13 cellular contexts compared by ENCODE assay signal in genomic region chr10:78203915-78204818, GRCh38.
DNase-seq lines count a peak whose midpoint lies in the region; ATAC-seq, FAIRE-seq and TF ChIP-seq lines count a peak whose summit lies in the region.
"Had no signal": no experiment of that assay in that cellular context is flagged by ENCODE, and none has a peak within 500 bp of the region (broad histone marks: within the 10 kb centered on the region; RNA-seq: fewer than 3 reads in every experiment).

No MANE protein-coding gene starts in this region.

- H3K9me3 ChIP-seq in BE2C: no peaks in the 10 kb centered on the region
- no peaks in the 10 kb centered on the region for H3K9me3 ChIP-seq in RWPE2 (ENCODE audit: severe bottlenecking)
- no peaks in the 10 kb centered on the region for H3K9me3 ChIP-seq in hepatocyte (ENCODE audit: low read depth)

- no peak overlapping the region for H3K27ac ChIP-seq in RWPE2 (ENCODE audit: poor library complexity, severe bottlenecking)
- H3K27ac ChIP-seq in hepatocyte: peak overlapping the region; percentile 68
- H3K27ac ChIP-seq: parathyroid adenoma had no signal

- no peaks in the 10 kb centered on the region for H3K9me2 ChIP-seq in hepatocyte (replicated peaks; ENCODE audit: insufficient read depth)

- ATAC-seq in RWPE2 (ENCODE audit: low read depth): no peak
- ATAC-seq: activated CD4-positive, alpha-beta T cell treated with anti-CD3 and anti-CD28 coated beads for 36 hours had no signal

- H3K4me1 ChIP-seq in BE2C (peaks cover 10% of the 10 kb centered on the region), RWPE2 (ENCODE audit: insufficient read depth, poor library complexity, severe bottlenecking) (no peaks in the 10 kb centered on the region), hepatocyte (ENCODE audit: insufficient read depth) (peaks cover 7% of the 10 kb centered on the region)
- H3K4me1 ChIP-seq: parathyroid adenoma had no signal

- H3K27me3 ChIP-seq in BE2C: no peaks in the 10 kb centered on the region
- no peaks in the 10 kb centered on the region for H3K27me3 ChIP-seq in RWPE2 (ENCODE audit: insufficient read depth, poor library complexity, severe bottlenecking)
- no peaks in the 10 kb centered on the region for H3K27me3 ChIP-seq in hepatocyte
- no peaks in the 10 kb centered on the region for H3K27me3 ChIP-seq in H7 (ENCODE audit: control insufficient read depth, insufficient read depth, low read length)

- DNase-seq in BE2C (peak; percentile 62), HT1080 (ENCODE audit: low read depth) (peak; percentile 42), RWPE2 (ENCODE audit: low spot score) (peak; percentile 30), hepatocyte (ENCODE audit: low spot score) (peak; percentile 81), urothelium cell line (ENCODE audit: low spot score) (no peak), head of caudate nucleus (no peak), ecto neural progenitor cell (ENCODE audit: low spot score) (no peak), H7 (no peak)
- DNase-seq: activated CD4-positive, alpha-beta T cell treated with anti-CD3 and anti-CD28 coated beads for 36 hours; activated naive CD4-positive, alpha-beta T cell treated with Interleukin-2 at 50 U/mL for 16 hours; CD4-positive, alpha-beta T cell had no signal

- no peak overlapping the region for H2AFZ ChIP-seq in hepatocyte
- H2AFZ ChIP-seq: parathyroid adenoma had no signal

- no peaks in the 10 kb centered on the region for H4K20me1 ChIP-seq in hepatocyte (ENCODE audit: insufficient read depth, poor library complexity, severe bottlenecking)

- no peaks in the 10 kb centered on the region for H3K36me3 ChIP-seq in BE2C
- no peaks in the 10 kb centered on the region for H3K36me3 ChIP-seq in RWPE2 (ENCODE audit: low read depth)
- no peaks in the 10 kb centered on the region for H3K36me3 ChIP-seq in hepatocyte (replicated peaks; ENCODE audit: insufficient read depth, low read depth)
- H3K36me3 ChIP-seq in H7 (replicated peaks; ENCODE audit: control insufficient read depth, insufficient read depth, low read length): no peaks in the 10 kb centered on the region

- FAIRE-seq in urothelium cell line (lab: Jason Lieb, UNC): no peak
- FAIRE-seq: endometrium had no signal

- H3K4me3 ChIP-seq in BE2C (ENCODE audit: low read depth, low read length): no peak overlapping the region
- H3K4me3 ChIP-seq in RWPE2 (ENCODE audit: severe bottlenecking): no peak overlapping the region
- no peak overlapping the region for H3K4me3 ChIP-seq in hepatocyte
- H3K4me3 ChIP-seq in H7 (ENCODE audit: insufficient read depth, low read depth, low read length): no peak overlapping the region

- intact Hi-C loops in head of caudate nucleus (cut with DNase I): no loop called here

- WGBS in hepatocyte (ENCODE audit: low lambda C conversion rate, missing lambda C conversion rate): 69% methylated on average over 9 of the region's 9 CpGs

- H3K4me2 ChIP-seq in hepatocyte: peak overlapping the region; percentile 23

- TF ChIP-seq CTCF in BE2C (IDR thresholded peaks at IDR 0.05; ENCODE audit: low read depth, low read length): no peak
- TF ChIP-seq CTCF in RWPE2 (IDR thresholded peaks at IDR 0.05; ENCODE audit: poor library complexity, severe bottlenecking): no peak
- no peak for TF ChIP-seq CTCF in hepatocyte (IDR thresholded peaks at IDR 0.05; ENCODE audit: poor library complexity)

- H3K79me2 ChIP-seq in hepatocyte: no peaks in the 10 kb centered on the region
- H3K79me2 ChIP-seq: parathyroid adenoma had no signal

Comparison
In these comparisons a context has a peak if more than half of its experiments do, and no peak if none do; other contexts are left out.
1. DNase-seq: peak in BE2C (single experiment), HT1080 (single experiment), RWPE2 (single experiment) and hepatocyte (single experiment); none in urothelium cell line (single experiment), head of caudate nucleus (0 of 42), ecto neural progenitor cell (single experiment) and H7 (single experiment).